Comparison of ENCODE assay signal across 8 cellular contexts in genomic region chr13:29435125-29435911, GRCh38.
A peak's percentile ranks its signal among the peaks of the same experiment; 100 is the strongest.
DNase-seq lines count a peak whose midpoint lies in the region; ATAC-seq and TF ChIP-seq lines count a peak whose summit lies in the region.

No MANE protein-coding gene starts in this region.

- H3K4me3 ChIP-seq in BJ (ENCODE audit: low read depth, low read length) (no peak overlapping the region), prostate gland (no peak overlapping the region)

- no peaks in the 10 kb centered on the region for H3K9me3 ChIP-seq in prostate gland

- TF ChIP-seq CTCF in BJ (IDR thresholded peaks at IDR 0.05; ENCODE audit: insufficient read depth, low read depth, low read length) (no peak), omental fat pad (IDR thresholded peaks at IDR 0.05) (no peak), prostate gland (IDR thresholded peaks at IDR 0.05) (no peak)

- no peak overlapping the region for H3K27ac ChIP-seq in prostate gland

- intact Hi-C loops in prostate gland (cut with DNase I), result no loop called here

- 70% methylated on average over 6 of the region's 6 CpGs for WGBS in prostate gland

- H3K4me1 ChIP-seq in prostate gland (replicated peaks), result no peaks in the 10 kb centered on the region

- no peak for TF ChIP-seq POLR2A in prostate gland (IDR thresholded peaks at IDR 0.05)

- in situ Hi-C loops in ACHN (cut with HindIII; ENCODE audit: low pct_ligation_motif_present, low pct_unique_long_range_greater_than_20kb, low sequenced_read_pairs), result no loop called here

- ATAC-seq in omental fat pad (ENCODE audit: low FRiP score) (peak; percentile 68), GM21786 (IDR thresholded peaks at IDR 0.05; ENCODE audit: unreplicated experiment) (no peak)

- H3K27me3 ChIP-seq in BJ (ENCODE audit: control insufficient read depth, insufficient read depth, low read length) (peaks cover 1% of the 10 kb centered on the region; the same call in 1 of the 2 replicates), prostate gland (replicated peaks; ENCODE audit: insufficient read depth) (no peaks in the 10 kb centered on the region)

- H3K36me3 ChIP-seq in BJ (ENCODE audit: control insufficient read depth, insufficient read depth, low read length), result no peaks in the 10 kb centered on the region
- H3K36me3 ChIP-seq in prostate gland, result no peaks in the 10 kb centered on the region

- CTCF ChIA-PET in BJ (lab: Yijun Ruan, JAX), result interaction anchor here (1.2 to 1.4 kb wide), 2 partner anchors 9 to 73 kb away, joined by 4 to 7 read pairs; no protein-coding TSS in a partner anchor

- POLR2A ChIA-PET in BJ (lab: Charles Lee), result no interaction called here

- DNase-seq in BJ (ENCODE audit: low read depth) (peak; percentile 67), NCI-H510A (lab: John Stamatoyannopoulos, UW) (peak; percentile 24), fibroblast of gingiva (ENCODE audit: low read depth) (peak; percentile 94), omental fat pad (ENCODE audit: low spot score) (no peak), HT-29 (ENCODE audit: low spot score) (no peak), prostate gland (ENCODE audit: low spot score) (no peak), ACHN (no peak)

Comparison
In these comparisons a context has a peak if more than half of its experiments do, and no peak if none do; other contexts are left out.
1. DNase-seq: peak in BJ (single experiment), NCI-H510A (single experiment) and fibroblast of gingiva (single experiment); none in omental fat pad (single experiment), HT-29 (single experiment), prostate gland (single experiment) and ACHN (single experiment).